8 cellular contexts compared by ENCODE assay signal in genomic region chr4:84269531-84269930, GRCh38.
"Had no signal": no experiment of that assay in that cellular context is flagged by ENCODE, and none has a peak within 500 bp of the region (broad histone marks: within the 10 kb centered on the region; RNA-seq: fewer than 3 reads in every experiment).

No MANE protein-coding gene starts in this region.

- H3K36me3 Mint-ChIP-seq: IgD-negative memory B cell had no signal

- H3K27ac Mint-ChIP-seq: IgD-negative memory B cell had no signal

- H3K27me3 Mint-ChIP-seq: IgD-negative memory B cell had no signal

- H3K4me1 Mint-ChIP-seq: IgD-negative memory B cell had no signal

- FAIRE-seq: HepG2, HTR-8/SVneo, K562 had no signal

- H3K4me3 ChIP-seq: K562 had no signal

- H3K4me3 Mint-ChIP-seq: IgD-negative memory B cell had no signal

- DNase-seq: IMR-90, KBM-7, KG1 had no signal

- ATAC-seq: HepG2, K562 had no signal

- H3K27ac ChIP-seq: HL-60 had no signal
